Comparison of ENCODE assay signal across 18 cellular contexts in the genomic region with DNA sequence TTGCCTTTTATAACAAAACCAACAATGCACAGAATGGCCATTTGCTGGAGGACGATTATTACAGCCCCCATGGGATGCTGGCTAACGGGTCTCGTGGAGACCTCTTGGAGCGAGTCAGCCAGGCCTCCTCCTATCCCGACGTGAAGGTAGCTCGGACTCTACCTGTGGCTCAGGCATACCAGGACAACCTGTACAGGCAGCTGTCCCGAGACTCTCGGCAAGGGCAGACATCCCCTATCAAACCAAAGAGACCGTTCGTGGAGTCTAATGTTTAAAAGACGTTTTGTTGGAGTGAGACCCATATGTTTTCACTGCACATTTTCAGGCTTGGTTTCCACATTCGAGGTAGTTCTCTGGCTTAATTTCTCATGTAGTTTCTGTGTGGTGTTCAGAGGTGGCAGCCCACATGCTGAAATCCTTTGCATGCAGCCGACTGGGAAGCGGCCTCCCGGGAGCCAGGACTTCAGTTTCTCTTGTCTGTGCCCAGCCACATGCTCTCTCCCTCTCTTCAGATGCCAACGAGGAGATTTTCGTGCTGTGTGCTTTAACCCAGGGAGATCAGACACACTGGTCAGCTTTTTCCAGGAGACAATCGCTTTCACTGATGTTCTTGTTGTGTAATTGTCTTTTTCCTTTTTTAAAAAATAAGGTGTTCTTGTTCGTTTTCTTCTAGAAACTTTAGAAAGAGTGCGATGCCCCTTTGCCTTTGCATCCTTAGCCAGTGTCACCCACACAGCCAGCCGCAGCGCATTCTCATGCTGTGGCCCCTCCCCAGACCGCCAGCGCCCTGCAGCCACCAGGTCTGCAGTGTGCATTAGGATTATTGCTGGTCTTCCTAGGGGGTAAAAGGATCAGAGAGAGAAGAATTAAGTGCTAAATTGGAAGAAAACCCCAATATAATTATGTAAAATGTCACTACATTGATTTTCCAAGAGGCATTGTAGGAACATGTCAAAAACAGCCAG. TPM values are rescaled to one million over a fixed set of nuclear protein-coding genes. Genes with fewer than 3 reads are reported as not detected.
"Had no signal": no experiment of that assay in that cellular context is flagged by ENCODE, and none has a peak within 500 bp of the region (broad histone marks: within the 10 kb centered on the region; RNA-seq: fewer than 3 reads in every experiment).

No MANE protein-coding gene starts in this region.

- H3K9ac ChIP-seq: parathyroid adenoma had no signal

- H3K27ac Mint-ChIP-seq: activated B cell treated with CpG ODN at 0.5 μM for 24 hours; activated CD4-positive, alpha-beta memory T cell treated with anti-CD3 and anti-CD28 coated beads for 36 hours; activated naive CD8-positive, alpha-beta T cell treated with anti-CD3 and anti-CD28 coated beads, Interleukin-2, amount 50 U/mL, for 24 hours; activated T-cell treated with anti-CD3 and anti-CD28 coated beads, Interleukin-2, amount 50 U/mL, for 72 hours; natural killer cell treated with Interleukin-12 subunit alpha and Interleukin-12 subunit beta and Interleukin-15 and Interleukin-18, amount 100 ng/mL, for 72 hours had no signal

- H3K27me3 Mint-ChIP-seq: activated CD4-positive, alpha-beta memory T cell treated with anti-CD3 and anti-CD28 coated beads for 36 hours; activated CD4-positive, alpha-beta T cell treated with anti-CD3 and anti-CD28 coated beads for 36 hours; activated naive CD8-positive, alpha-beta T cell treated with anti-CD3 and anti-CD28 coated beads, Interleukin-2, amount 50 U/mL, for 24 hours; natural killer cell treated with Interleukin-12 subunit alpha and Interleukin-12 subunit beta and Interleukin-15 and Interleukin-18, amount 100 ng/mL, for 72 hours had no signal

- H3K36me3 Mint-ChIP-seq: activated CD4-positive, alpha-beta memory T cell treated with anti-CD3 and anti-CD28 coated beads for 36 hours; natural killer cell treated with Interleukin-12 subunit alpha and Interleukin-12 subunit beta and Interleukin-15 and Interleukin-18, amount 100 ng/mL, for 72 hours had no signal

- H3K27ac ChIP-seq: hepatocyte, left ventricle myocardium inferior, parathyroid adenoma, thyroid gland had no signal

- H2AFZ ChIP-seq: hepatocyte, parathyroid adenoma had no signal

- DNase-seq: activated B cell treated with CpG ODN at 0.5 μM for 24 hours; activated CD4-positive, alpha-beta memory T cell treated with anti-CD3 and anti-CD28 coated beads for 36 hours; activated CD4-positive, alpha-beta T cell treated with anti-CD3 and anti-CD28 coated beads for 36 hours; activated effector memory CD4-positive, alpha-beta T cell treated with Interleukin-2 at 50 U/mL for 16 hours; activated naive CD4-positive, alpha-beta T cell treated with anti-CD3 and anti-CD28 coated beads, Interleukin-2, amount 50 U/mL, for 16 hours; activated naive CD8-positive, alpha-beta T cell treated with anti-CD3 and anti-CD28 coated beads, Interleukin-2, amount 50 U/mL, for 24 hours; activated T-cell treated with anti-CD3 and anti-CD28 coated beads, Interleukin-2, amount 50 U/mL, for 72 hours; foreskin melanocyte; immature natural killer cell; left ventricle myocardium inferior; midbrain; stimulated activated CD4-positive, alpha-beta T cell treated with anti-CD3 and anti-CD28 coated beads, Interleukin-4, amount 100 ng/mL, for 24 hours; stimulated activated naive CD8-positive, alpha-beta T cell treated with anti-CD3 and anti-CD28 coated beads, Interleukin-15, Interleukin-2, amounts not matched to agents 100 U/mL and 50 U/mL, for 24 hours; thyroid gland had no signal

- H3K4me3 Mint-ChIP-seq: activated B cell treated with CpG ODN at 0.5 μM for 24 hours; activated CD4-positive, alpha-beta memory T cell treated with anti-CD3 and anti-CD28 coated beads for 36 hours; activated CD4-positive, alpha-beta T cell treated with anti-CD3 and anti-CD28 coated beads for 36 hours; activated naive CD8-positive, alpha-beta T cell treated with anti-CD3 and anti-CD28 coated beads, Interleukin-2, amount 50 U/mL, for 24 hours; activated T-cell treated with anti-CD3 and anti-CD28 coated beads, Interleukin-2, amount 50 U/mL, for 72 hours; immature natural killer cell; natural killer cell treated with Interleukin-12 subunit alpha and Interleukin-12 subunit beta and Interleukin-15 and Interleukin-18, amount 100 ng/mL, for 72 hours had no signal

- H3K4me1 ChIP-seq: parathyroid adenoma, thyroid gland had no signal

- H3K27me3 ChIP-seq: hepatocyte, thyroid gland had no signal

- H3K9me3 ChIP-seq: left ventricle myocardium inferior, thyroid gland had no signal

- H3K79me2 ChIP-seq: hepatocyte, parathyroid adenoma had no signal

- H3K9me3 Mint-ChIP-seq: activated B cell treated with CpG ODN at 0.5 μM for 24 hours; activated CD4-positive, alpha-beta memory T cell treated with anti-CD3 and anti-CD28 coated beads for 36 hours; activated naive CD8-positive, alpha-beta T cell treated with anti-CD3 and anti-CD28 coated beads, Interleukin-2, amount 50 U/mL, for 24 hours; activated T-cell treated with anti-CD3 and anti-CD28 coated beads, Interleukin-2, amount 50 U/mL, for 72 hours; immature natural killer cell; natural killer cell treated with Interleukin-12 subunit alpha and Interleukin-12 subunit beta and Interleukin-15 and Interleukin-18, amount 100 ng/mL, for 72 hours had no signal

- H3K4me2 ChIP-seq: hepatocyte had no signal

- ATAC-seq: activated CD4-positive, alpha-beta T cell treated with anti-CD3 and anti-CD28 coated beads for 36 hours; activated naive CD8-positive, alpha-beta T cell treated with anti-CD3 and anti-CD28 coated beads, Interleukin-2, amount 50 U/mL, for 24 hours; activated T-cell treated with anti-CD3 and anti-CD28 coated beads, Interleukin-2, amount 50 U/mL, for 72 hours; natural killer cell treated with Interleukin-12 subunit alpha and Interleukin-12 subunit beta and Interleukin-15 and Interleukin-18, amount 100 ng/mL, for 72 hours; right cardiac atrium; stimulated activated naive CD8-positive, alpha-beta T cell treated with anti-CD3 and anti-CD28 coated beads, Interleukin-15, Interleukin-2, amounts not matched to agents 100 U/mL and 50 U/mL, for 24 hours had no signal

- H3K36me3 ChIP-seq: left ventricle myocardium inferior, thyroid gland had no signal

- H3K4me3 ChIP-seq: hepatocyte, left ventricle myocardium inferior, thyroid gland had no signal

RNA-seq across cellular contexts. Expression of a gene that starts 54.9 kb away (rescaled TPM):
- total RNA-seq: natural killer cell treated with Interleukin-12 subunit alpha and Interleukin-12 subunit beta and Interleukin-15 and Interleukin-18, amount 100 ng/mL, for 72 hours had no signal
